Comparison of ENCODE assay signal across 8 cellular contexts in genomic region chr3:177441813-177442646, GRCh38.
A peak's percentile ranks its signal among the peaks of the same experiment; 100 is the strongest.
DNase-seq lines count a peak whose midpoint lies in the region; ATAC-seq and TF ChIP-seq lines count a peak whose summit lies in the region.
"Had no signal": no experiment of that assay in that cellular context is flagged by ENCODE, and none has a peak within 500 bp of the region (broad histone marks: within the 10 kb centered on the region; RNA-seq: fewer than 3 reads in every experiment).

No MANE protein-coding gene starts in this region.

- 70% methylated on average over 12 of the region's 12 CpGs for WGBS in suprapubic skin

- H3K4me3 ChIP-seq in suprapubic skin: no peak overlapping the region

- peak; percentile 99 for ATAC-seq in HG03025 (IDR thresholded peaks at IDR 0.05; ENCODE audit: low FRiP score, unreplicated experiment)

- H3K36me3 ChIP-seq in suprapubic skin: no peaks in the 10 kb centered on the region

- H3K27ac ChIP-seq in suprapubic skin: peak overlapping the region; percentile 28

- TF ChIP-seq POLR2A in suprapubic skin (IDR thresholded peaks at IDR 0.05): no peak

- TF ChIP-seq CTCF in suprapubic skin (IDR thresholded peaks at IDR 0.05): no peak

- H3K9me3 ChIP-seq in suprapubic skin: no peaks in the 10 kb centered on the region

- peak; percentile 38 for DNase-seq in GM19240 (ENCODE audit: insufficient read length, low spot score)
- DNase-seq in SKM-1 treated with dmso at 0.1 percent for 144 hours (lab: John Stamatoyannopoulos, UW; ENCODE audit: unreplicated experiment): peak; percentile 29
- no peak for DNase-seq in suprapubic skin (ENCODE audit: low spot score in 2 of 2)
- DNase-seq in T-helper 2 cell: no peak
- DNase-seq in anterior cingulate cortex (lab: John Stamatoyannopoulos, UW): no peak
- no peak for DNase-seq in NCI-H2029 (lab: John Stamatoyannopoulos, UW)
- DNase-seq: NCI-H510A treated with DMSO at 0.1 percent for 48 hours had no signal

- TF ChIP-seq EP300 in suprapubic skin (IDR thresholded peaks at IDR 0.05): no peak

- H3K27me3 ChIP-seq in suprapubic skin: no peaks in the 10 kb centered on the region

- peaks cover 4% of the 10 kb centered on the region for H3K4me1 ChIP-seq in suprapubic skin

Comparison
In these comparisons a context has a peak if more than half of its experiments do, and no peak if none do; other contexts are left out.
1. DNase-seq: peak in GM19240 (single experiment) and SKM-1 treated with dmso at 0.1 percent for 144 hours (single experiment); none in suprapubic skin (0 of 2), T-helper 2 cell (0 of 5), anterior cingulate cortex (0 of 58) and NCI-H2029 (single experiment).